1 cellular context compared by ENCODE assay signal in the genomic region with DNA sequence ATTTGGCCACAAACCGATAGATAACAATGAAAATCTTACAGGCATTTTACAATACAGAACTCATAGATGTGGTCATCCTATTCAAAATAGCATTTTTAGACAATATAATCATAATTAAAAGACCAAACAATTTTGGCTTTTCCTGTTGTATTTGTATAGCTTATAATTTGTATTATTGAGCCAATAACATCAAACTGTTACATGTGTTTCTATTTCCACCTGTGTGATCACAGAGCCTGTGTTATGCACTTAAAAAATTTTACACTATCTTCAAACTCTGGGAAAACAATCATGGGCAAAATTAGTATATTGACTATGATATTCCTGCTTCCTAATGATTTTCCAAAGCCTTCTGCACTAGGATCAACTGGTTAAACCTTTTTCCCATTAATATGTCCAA.
TF ChIP-seq lines count a peak whose summit lies in the region.

No MANE protein-coding gene starts in this region.

TF ChIP-seq in GM23338, 12 proteins besides CTCF, POLR2A, EP300 and RAD21 (continued from another document):
- TF ChIP-seq, protein P1, sequence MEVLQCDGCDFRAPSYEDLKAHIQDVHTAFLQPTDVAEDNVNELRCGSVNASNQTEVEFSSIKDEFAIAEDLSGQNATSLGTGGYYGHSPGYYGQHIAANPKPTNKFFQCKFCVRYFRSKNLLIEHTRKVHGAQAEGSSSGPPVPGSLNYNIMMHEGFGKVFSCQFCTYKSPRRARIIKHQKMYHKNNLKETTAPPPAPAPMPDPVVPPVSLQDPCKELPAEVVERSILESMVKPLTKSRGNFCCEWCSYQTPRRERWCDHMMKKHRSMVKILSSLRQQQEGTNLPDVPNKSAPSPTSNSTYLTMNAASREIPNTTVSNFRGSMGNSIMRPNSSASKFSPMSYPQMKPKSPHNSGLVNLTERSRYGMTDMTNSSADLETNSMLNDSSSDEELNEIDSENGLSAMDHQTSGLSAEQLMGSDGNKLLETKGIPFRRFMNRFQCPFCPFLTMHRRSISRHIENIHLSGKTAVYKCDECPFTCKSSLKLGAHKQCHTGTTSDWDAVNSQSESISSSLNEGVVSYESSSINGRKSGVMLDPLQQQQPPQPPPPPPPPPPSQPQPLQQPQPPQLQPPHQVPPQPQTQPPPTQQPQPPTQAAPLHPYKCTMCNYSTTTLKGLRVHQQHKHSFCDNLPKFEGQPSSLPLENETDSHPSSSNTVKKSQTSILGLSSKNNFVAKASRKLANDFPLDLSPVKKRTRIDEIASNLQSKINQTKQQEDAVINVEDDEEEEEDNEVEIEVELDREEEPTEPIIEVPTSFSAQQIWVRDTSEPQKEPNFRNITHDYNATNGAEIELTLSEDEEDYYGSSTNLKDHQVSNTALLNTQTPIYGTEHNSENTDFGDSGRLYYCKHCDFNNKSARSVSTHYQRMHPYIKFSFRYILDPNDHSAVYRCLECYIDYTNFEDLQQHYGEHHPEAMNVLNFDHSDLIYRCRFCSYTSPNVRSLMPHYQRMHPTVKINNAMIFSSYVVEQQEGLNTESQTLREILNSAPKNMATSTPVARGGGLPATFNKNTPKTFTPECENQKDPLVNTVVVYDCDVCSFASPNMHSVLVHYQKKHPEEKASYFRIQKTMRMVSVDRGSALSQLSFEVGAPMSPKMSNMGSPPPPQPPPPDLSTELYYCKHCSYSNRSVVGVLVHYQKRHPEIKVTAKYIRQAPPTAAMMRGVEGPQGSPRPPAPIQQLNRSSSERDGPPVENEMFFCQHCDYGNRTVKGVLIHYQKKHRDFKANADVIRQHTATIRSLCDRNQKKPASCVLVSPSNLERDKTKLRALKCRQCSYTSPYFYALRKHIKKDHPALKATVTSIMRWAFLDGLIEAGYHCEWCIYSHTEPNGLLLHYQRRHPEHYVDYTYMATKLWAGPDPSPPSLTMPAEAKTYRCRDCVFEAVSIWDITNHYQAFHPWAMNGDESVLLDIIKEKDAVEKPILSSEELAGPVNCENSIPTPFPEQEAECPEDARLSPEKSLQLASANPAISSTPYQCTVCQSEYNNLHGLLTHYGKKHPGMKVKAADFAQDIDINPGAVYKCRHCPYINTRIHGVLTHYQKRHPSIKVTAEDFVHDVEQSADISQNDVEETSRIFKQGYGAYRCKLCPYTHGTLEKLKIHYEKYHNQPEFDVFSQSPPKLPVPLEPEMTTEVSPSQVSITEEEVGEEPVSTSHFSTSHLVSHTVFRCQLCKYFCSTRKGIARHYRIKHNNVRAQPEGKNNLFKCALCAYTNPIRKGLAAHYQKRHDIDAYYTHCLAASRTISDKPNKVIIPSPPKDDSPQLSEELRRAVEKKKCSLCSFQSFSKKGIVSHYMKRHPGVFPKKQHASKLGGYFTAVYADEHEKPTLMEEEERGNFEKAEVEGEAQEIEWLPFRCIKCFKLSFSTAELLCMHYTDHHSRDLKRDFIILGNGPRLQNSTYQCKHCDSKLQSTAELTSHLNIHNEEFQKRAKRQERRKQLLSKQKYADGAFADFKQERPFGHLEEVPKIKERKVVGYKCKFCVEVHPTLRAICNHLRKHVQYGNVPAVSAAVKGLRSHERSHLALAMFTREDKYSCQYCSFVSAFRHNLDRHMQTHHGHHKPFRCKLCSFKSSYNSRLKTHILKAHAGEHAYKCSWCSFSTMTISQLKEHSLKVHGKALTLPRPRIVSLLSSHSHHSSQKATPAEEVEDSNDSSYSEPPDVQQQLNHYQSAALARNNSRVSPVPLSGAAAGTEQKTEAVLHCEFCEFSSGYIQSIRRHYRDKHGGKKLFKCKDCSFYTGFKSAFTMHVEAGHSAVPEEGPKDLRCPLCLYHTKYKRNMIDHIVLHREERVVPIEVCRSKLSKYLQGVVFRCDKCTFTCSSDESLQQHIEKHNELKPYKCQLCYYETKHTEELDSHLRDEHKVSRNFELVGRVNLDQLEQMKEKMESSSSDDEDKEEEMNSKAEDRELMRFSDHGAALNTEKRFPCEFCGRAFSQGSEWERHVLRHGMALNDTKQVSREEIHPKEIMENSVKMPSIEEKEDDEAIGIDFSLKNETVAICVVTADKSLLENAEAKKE (CRISPR knock-in tag; IDR thresholded peaks at IDR 0.05): no peak
TF ChIP-seq in GM23338: peak in this region for 0.
